8 cellular contexts compared by ENCODE assay signal in the genomic region with DNA sequence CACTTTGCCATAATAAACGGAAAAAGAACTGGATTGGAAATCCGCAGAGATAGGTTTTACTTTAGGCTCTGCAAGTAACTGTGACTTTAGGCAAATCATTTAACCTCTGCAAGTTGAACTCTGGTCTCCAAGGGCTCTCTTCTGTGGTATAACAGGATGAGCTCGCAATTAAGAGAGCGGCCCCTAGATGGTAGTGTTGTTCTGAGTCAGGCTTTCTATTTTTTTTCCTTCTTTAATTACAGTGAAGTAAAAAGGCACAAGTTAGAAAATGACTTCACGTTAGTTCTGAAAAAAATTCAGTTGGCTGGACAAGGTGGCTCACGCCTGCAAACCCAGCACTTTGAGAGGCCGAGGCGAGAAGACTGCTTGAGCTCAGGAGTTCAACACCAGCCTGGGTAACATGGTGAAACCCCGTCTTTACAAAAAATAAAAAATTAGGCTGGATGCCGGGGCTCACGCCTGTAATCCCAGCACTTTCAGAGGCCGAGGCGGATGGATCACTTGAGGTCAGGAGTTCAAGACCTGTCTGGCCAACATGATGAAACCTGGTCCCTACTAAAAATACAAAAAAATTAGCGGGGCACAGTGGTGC. TPM values are rescaled to one million over a fixed set of nuclear protein-coding genes. Genes with fewer than 3 reads are reported as not detected.
DNase-seq lines count a peak whose midpoint lies in the region; ATAC-seq and TF ChIP-seq lines count a peak whose summit lies in the region.

No MANE protein-coding gene starts in this region.

- ATAC-seq in GM19397 (IDR thresholded peaks at IDR 0.05; ENCODE audit: unreplicated experiment) (peak; percentile 93), HG03378 (IDR thresholded peaks at IDR 0.05; ENCODE audit: unreplicated experiment) (peak; percentile 84)
- ATAC-seq in natural killer cell treated with Interleukin-12 subunit alpha and Interleukin-12 subunit beta and Interleukin-15 and Interleukin-18, amount 100 ng/mL, for 72 hours = peak; percentile 57 to 72

- TF ChIP-seq POLR2A in uterus (IDR thresholded peaks at IDR 0.05) = no peak

- DNase-seq in DMS153 (lab: John Stamatoyannopoulos, UW) = peak; percentile 57
- peak; percentile 3 for DNase-seq in NCI-H510A (lab: John Stamatoyannopoulos, UW)
- DNase-seq in activated CD4-positive, alpha-beta memory T cell treated with anti-CD3 and anti-CD28 coated beads, Interleukin-2, amount 10 ng/mL, durations not matched to agents 7 days and 5 days = peak; percentile 63
- DNase-seq in fibroblast of gingiva (ENCODE audit: low read depth) = peak; percentile 61
- no peak for DNase-seq in natural killer cell treated with Interleukin-12 subunit alpha and Interleukin-12 subunit beta and Interleukin-15 and Interleukin-18, amount 100 ng/mL, for 72 hours (ENCODE audit: low spot score)
- DNase-seq in uterus = peak; percentile 61 to 73

- no peaks in the 10 kb centered on the region for H3K9me3 Mint-ChIP-seq in activated CD4-positive, alpha-beta memory T cell treated with anti-CD3 and anti-CD28 coated beads, Interleukin-2, amount 10 ng/mL, durations not matched to agents 7 days and 5 days
- H3K9me3 Mint-ChIP-seq in natural killer cell treated with Interleukin-12 subunit alpha and Interleukin-12 subunit beta and Interleukin-15 and Interleukin-18, amount 100 ng/mL, for 72 hours = no peaks in the 10 kb centered on the region

- H3K4me3 Mint-ChIP-seq in activated CD4-positive, alpha-beta memory T cell treated with anti-CD3 and anti-CD28 coated beads, Interleukin-2, amount 10 ng/mL, durations not matched to agents 7 days and 5 days = no peak overlapping the region
- H3K4me3 Mint-ChIP-seq in natural killer cell treated with Interleukin-12 subunit alpha and Interleukin-12 subunit beta and Interleukin-15 and Interleukin-18, amount 100 ng/mL, for 72 hours = no peak overlapping the region

- no peak overlapping the region for H3K4me3 ChIP-seq in uterus

- H3K27me3 Mint-ChIP-seq in activated CD4-positive, alpha-beta memory T cell treated with anti-CD3 and anti-CD28 coated beads, Interleukin-2, amount 10 ng/mL, durations not matched to agents 7 days and 5 days = no peaks in the 10 kb centered on the region
- no peaks in the 10 kb centered on the region for H3K27me3 Mint-ChIP-seq in natural killer cell treated with Interleukin-12 subunit alpha and Interleukin-12 subunit beta and Interleukin-15 and Interleukin-18, amount 100 ng/mL, for 72 hours

- intact Hi-C loops in uterus (cut with DNase I; ENCODE audit: low total_unique reads) = loop anchor here (5.0 kb wide), 1 partner anchor 245 kb away; no protein-coding TSS in a partner anchor

- H3K27ac Mint-ChIP-seq in activated CD4-positive, alpha-beta memory T cell treated with anti-CD3 and anti-CD28 coated beads, Interleukin-2, amount 10 ng/mL, durations not matched to agents 7 days and 5 days = no peak overlapping the region
- no peak overlapping the region for H3K27ac Mint-ChIP-seq in natural killer cell treated with Interleukin-12 subunit alpha and Interleukin-12 subunit beta and Interleukin-15 and Interleukin-18, amount 100 ng/mL, for 72 hours

- H3K4me1 Mint-ChIP-seq in activated CD4-positive, alpha-beta memory T cell treated with anti-CD3 and anti-CD28 coated beads, Interleukin-2, amount 10 ng/mL, durations not matched to agents 7 days and 5 days = peaks cover 4% of the 10 kb centered on the region
- peaks cover 3 to 4% of the 10 kb centered on the region in 2 donors for H3K4me1 Mint-ChIP-seq in natural killer cell treated with Interleukin-12 subunit alpha and Interleukin-12 subunit beta and Interleukin-15 and Interleukin-18, amount 100 ng/mL, for 72 hours (ENCODE audit: low read depth in 2 of 2)

- no peaks in the 10 kb centered on the region for H3K36me3 Mint-ChIP-seq in activated CD4-positive, alpha-beta memory T cell treated with anti-CD3 and anti-CD28 coated beads, Interleukin-2, amount 10 ng/mL, durations not matched to agents 7 days and 5 days (ENCODE audit: low read depth)
- H3K36me3 Mint-ChIP-seq in natural killer cell treated with Interleukin-12 subunit alpha and Interleukin-12 subunit beta and Interleukin-15 and Interleukin-18, amount 100 ng/mL, for 72 hours = no peaks in the 10 kb centered on the region

- peak; percentile 61 to 78 (median 76) for TF ChIP-seq CTCF in uterus (IDR thresholded peaks at IDR 0.05)

- CTCF ChIA-PET in activated CD4-positive, alpha-beta memory T cell treated with anti-CD3 and anti-CD28 coated beads, Interleukin-2, amount 10 ng/mL, durations not matched to agents 7 days and 5 days (lab: Charles Lee) = interaction anchor here (0.6 to 1.9 kb wide), 14 partner anchors 8 to 1269 kb away, joined by 3 to 7 read pairs (median 4); no protein-coding TSS in a partner anchor

- H3K9me3 ChIP-seq in uterus = no peaks in the 10 kb centered on the region

- POLR2A ChIA-PET in activated CD4-positive, alpha-beta memory T cell treated with anti-CD3 and anti-CD28 coated beads, Interleukin-2, amount 10 ng/mL, durations not matched to agents 7 days and 5 days (lab: Charles Lee) = interaction anchor here (1.9 to 2.1 kb wide), 2 partner anchors 15 to 17 kb away, joined by 6 to 8 read pairs; no protein-coding TSS in a partner anchor

- peak overlapping the region; percentile 42 to 47 for H3K27ac ChIP-seq in uterus

- no peaks in the 10 kb centered on the region for H3K36me3 ChIP-seq in uterus

- H3K27me3 ChIP-seq in uterus = no peaks in the 10 kb centered on the region

- no peaks in the 10 kb centered on the region for H3K4me1 ChIP-seq in uterus

RNA-seq across cellular contexts. Expression of a gene that starts 18.0 kb away (rescaled TPM):
- total RNA-seq in activated CD4-positive, alpha-beta memory T cell treated with anti-CD3 and anti-CD28 coated beads, Interleukin-2, amount 10 ng/mL, durations not matched to agents 7 days and 5 days = 1,000 to 10,000 TPM; 1,515 to 1,526 TPM
- 1,000 to 10,000 TPM in 1 of 2 donors, 100 to 1,000 TPM in 1; 892 to 1,061 TPM for total RNA-seq in natural killer cell treated with Interleukin-12 subunit alpha and Interleukin-12 subunit beta and Interleukin-15 and Interleukin-18, amount 100 ng/mL, for 72 hours
- total RNA-seq in uterus = over 10,000 TPM in 2 of 4 donors, 1,000 to 10,000 TPM in 2; 2,740 to 15,349 (median 8,137) TPM
